ENCODE assay signal across 2 cellular contexts in the genomic region with DNA sequence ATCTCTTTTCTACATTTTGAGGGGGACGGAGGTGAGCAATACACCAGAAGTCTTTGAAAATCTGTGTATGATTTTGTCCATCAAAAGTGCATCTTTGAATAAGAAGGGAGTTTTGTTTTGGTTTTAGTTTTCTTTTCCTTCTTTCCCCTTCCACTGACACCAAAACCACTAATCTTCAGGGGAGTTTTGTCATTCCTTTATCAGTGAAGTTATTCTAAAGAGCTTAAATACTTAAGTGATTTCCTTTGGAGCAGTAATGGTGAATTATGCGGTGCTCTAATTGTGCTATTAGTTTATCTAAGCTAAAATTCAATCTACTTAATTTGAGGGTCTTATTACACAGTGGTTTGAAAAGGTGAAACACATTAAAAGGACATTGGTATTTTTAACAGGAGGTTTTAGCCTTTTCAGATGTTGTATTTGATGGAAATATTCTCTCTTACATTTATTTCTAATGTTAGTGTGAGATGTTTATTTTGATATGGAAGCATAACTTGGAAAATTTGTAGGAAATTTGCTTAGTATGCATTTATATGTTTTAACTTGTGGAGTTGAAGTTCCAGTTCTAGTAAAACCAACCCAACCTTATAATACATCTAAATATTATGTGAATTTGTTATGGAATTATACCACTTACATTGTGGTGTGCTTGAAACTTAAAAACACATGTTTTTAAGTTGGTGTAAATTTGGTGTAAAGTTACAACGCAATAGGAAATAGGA.
TF ChIP-seq lines count a peak whose summit lies in the region.

No MANE protein-coding gene starts in this region.

TF ChIP-seq in HepG2, 621 proteins besides CTCF, POLR2A, EP300 and RAD21 (continued from another document):
- TF ChIP-seq MAFK (conservative IDR thresholded peaks at IDR 0.05 in 1 of 2, IDR thresholded peaks at IDR 0.05 in 1 of 2; ENCODE audit: low read length in 2 of 2) (peak; percentile 62 to 90), PPARG (CRISPR knock-in tag; conservative IDR thresholded peaks at IDR 0.05) (no peak), HHEX (CRISPR knock-in tag; IDR thresholded peaks at IDR 0.05) (no peak), KAT8 (CRISPR knock-in tag; IDR thresholded peaks at IDR 0.05) (no peak), MAFF (IDR thresholded peaks at IDR 0.05; ENCODE audit: low read depth, low read length) (peak; percentile 84), CBX2 (IDR thresholded peaks at IDR 0.05; ENCODE audit: low read depth, low read length) (no peak), CBX2 (CRISPR knock-in tag; IDR thresholded peaks at IDR 0.05; ENCODE audit: low read depth) (no peak), XRCC5 (optimal IDR thresholded peaks at IDR 0.05; ENCODE audit: low read length) (no peak), XBP1 (CRISPR knock-in tag; IDR thresholded peaks at IDR 0.05) (no peak), ZNF274 (CRISPR knock-in tag; IDR thresholded peaks at IDR 0.05) (no peak)
- TF ChIP-seq, protein P1, sequence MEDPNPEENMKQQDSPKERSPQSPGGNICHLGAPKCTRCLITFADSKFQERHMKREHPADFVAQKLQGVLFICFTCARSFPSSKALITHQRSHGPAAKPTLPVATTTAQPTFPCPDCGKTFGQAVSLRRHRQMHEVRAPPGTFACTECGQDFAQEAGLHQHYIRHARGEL (CRISPR knock-in tag; IDR thresholded peaks at IDR 0.05) = no peak
- TF ChIP-seq, protein P2, sequence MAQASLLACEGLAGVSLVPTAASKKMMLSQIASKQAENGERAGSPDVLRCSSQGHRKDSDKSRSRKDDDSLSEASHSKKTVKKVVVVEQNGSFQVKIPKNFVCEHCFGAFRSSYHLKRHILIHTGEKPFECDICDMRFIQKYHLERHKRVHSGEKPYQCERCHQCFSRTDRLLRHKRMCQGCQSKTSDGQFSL (CRISPR knock-in tag; IDR thresholded peaks at IDR 0.05) = no peak
- TF ChIP-seq, protein P3, sequence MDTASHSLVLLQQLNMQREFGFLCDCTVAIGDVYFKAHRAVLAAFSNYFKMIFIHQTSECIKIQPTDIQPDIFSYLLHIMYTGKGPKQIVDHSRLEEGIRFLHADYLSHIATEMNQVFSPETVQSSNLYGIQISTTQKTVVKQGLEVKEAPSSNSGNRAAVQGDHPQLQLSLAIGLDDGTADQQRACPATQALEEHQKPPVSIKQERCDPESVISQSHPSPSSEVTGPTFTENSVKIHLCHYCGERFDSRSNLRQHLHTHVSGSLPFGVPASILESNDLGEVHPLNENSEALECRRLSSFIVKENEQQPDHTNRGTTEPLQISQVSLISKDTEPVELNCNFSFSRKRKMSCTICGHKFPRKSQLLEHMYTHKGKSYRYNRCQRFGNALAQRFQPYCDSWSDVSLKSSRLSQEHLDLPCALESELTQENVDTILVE (CRISPR knock-in tag; IDR thresholded peaks at IDR 0.05) = no peak
- TF ChIP-seq, protein P4, sequence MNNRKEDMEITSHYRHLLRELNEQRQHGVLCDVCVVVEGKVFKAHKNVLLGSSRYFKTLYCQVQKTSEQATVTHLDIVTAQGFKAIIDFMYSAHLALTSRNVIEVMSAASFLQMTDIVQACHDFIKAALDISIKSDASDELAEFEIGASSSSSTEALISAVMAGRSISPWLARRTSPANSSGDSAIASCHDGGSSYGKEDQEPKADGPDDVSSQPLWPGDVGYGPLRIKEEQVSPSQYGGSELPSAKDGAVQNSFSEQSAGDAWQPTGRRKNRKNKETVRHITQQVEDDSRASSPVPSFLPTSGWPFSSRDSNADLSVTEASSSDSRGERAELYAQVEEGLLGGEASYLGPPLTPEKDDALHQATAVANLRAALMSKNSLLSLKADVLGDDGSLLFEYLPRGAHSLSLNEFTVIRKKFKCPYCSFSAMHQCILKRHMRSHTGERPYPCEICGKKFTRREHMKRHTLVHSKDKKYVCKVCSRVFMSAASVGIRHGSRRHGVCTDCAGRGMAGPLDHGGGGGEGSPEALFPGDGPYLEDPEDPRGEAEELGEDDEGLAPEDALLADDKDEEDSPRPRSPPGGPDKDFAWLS (CRISPR knock-in tag; IDR thresholded peaks at IDR 0.05; ENCODE audit: borderline replicate concordance) = no peak
- TF ChIP-seq, protein P5, sequence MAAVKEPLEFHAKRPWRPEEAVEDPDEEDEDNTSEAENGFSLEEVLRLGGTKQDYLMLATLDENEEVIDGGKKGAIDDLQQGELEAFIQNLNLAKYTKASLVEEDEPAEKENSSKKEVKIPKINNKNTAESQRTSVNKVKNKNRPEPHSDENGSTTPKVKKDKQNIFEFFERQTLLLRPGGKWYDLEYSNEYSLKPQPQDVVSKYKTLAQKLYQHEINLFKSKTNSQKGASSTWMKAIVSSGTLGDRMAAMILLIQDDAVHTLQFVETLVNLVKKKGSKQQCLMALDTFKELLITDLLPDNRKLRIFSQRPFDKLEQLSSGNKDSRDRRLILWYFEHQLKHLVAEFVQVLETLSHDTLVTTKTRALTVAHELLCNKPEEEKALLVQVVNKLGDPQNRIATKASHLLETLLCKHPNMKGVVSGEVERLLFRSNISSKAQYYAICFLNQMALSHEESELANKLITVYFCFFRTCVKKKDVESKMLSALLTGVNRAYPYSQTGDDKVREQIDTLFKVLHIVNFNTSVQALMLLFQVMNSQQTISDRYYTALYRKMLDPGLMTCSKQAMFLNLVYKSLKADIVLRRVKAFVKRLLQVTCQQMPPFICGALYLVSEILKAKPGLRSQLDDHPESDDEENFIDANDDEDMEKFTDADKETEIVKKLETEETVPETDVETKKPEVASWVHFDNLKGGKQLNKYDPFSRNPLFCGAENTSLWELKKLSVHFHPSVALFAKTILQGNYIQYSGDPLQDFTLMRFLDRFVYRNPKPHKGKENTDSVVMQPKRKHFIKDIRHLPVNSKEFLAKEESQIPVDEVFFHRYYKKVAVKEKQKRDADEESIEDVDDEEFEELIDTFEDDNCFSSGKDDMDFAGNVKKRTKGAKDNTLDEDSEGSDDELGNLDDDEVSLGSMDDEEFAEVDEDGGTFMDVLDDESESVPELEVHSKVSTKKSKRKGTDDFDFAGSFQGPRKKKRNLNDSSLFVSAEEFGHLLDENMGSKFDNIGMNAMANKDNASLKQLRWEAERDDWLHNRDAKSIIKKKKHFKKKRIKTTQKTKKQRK (IDR thresholded peaks at IDR 0.05; ENCODE audit: low read length) = no peak

TF ChIP-seq in K562, 482 proteins besides CTCF, POLR2A, EP300 and RAD21 (continued from another document):
- TF ChIP-seq MAFK (IDR thresholded peaks at IDR 0.05; ENCODE audit: low read length) (0 out of 2 replicates have a peak, but pooled peaks have one; percentile 42), RHOXF2B (CRISPR knock-in tag; conservative IDR thresholded peaks at IDR 0.05) (no peak), ZNF316 (IDR thresholded peaks at IDR 0.05) (peak; percentile 62; the same call in 1 of the 2 replicates), GABPB1 (CRISPR knock-in tag; IDR thresholded peaks at IDR 0.05) (no peak), MAFG (tag; conservative IDR thresholded peaks at IDR 0.05) (0 out of 2 replicates have a peak, but pooled peaks have one; percentile 35), MAFF (IDR thresholded peaks at IDR 0.05; ENCODE audit: low read length) (peak; percentile 36; the same call in 1 of the 2 replicates)
